In the genomic region with DNA sequence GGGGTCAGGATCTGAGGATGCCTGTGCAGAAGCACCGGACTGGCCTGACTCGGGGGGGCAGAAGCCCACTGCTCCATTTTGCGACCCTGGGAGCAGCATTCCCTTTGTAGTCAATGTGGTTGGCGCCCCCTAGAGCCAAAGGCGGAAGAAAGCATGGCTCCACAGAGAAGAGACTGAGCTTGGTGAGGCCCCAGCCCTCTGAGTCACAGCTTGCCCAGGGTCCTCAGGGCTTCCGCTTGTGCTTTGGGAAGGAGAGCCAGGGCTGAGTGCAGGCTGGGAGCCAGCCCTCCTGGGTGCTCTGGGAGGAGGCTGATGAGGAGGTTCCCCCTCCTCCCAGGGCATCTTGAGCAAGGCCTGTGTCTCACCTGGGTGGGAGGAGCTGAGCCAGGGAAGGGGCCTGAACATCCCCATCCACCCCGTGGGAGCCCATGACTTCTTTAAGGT, we compare ENCODE assay signal across 8 cellular contexts. TPM values are rescaled to one million over a fixed set of nuclear protein-coding genes. Genes with fewer than 3 reads are reported as not detected.
A peak's percentile ranks its signal among the peaks of the same experiment; 100 is the strongest.
DNase-seq lines count a peak whose midpoint lies in the region; ATAC-seq and TF ChIP-seq lines count a peak whose summit lies in the region.

No MANE protein-coding gene starts in this region.

- CTCF ChIA-PET in PC-9 (lab: Charles Lee) = interaction anchor here (0.6 to 1.8 kb wide), 14 partner anchors 10 to 595 kb away, joined by 3 to 13 read pairs (median 5); partner anchors contain the start of genes NFX1 and NOL6
- CTCF ChIA-PET in activated naive CD4-positive, alpha-beta T cell treated with anti-CD3 and anti-CD28 coated beads for 36 hours (lab: Charles Lee) = interaction anchor here (0.6 to 8.6 kb wide), 20 partner anchors 9 to 171 kb away, joined by 3 to 159 read pairs (median 6); partner anchors contain the start of genes ANKRD18B, AQP7 and NOL6

- DNase-seq in DMS53 treated with DMSO at 0.1 percent for 48 hours (lab: John Stamatoyannopoulos, UW; ENCODE audit: unreplicated experiment) (peak; percentile 68), HFFc6 (peak; percentile 78), PC-9 (peak; percentile 72 to 85), heart right ventricle (peak in 1 of 2 donors; percentile 34)
- peak; percentile 82 for DNase-seq in activated naive CD4-positive, alpha-beta T cell treated with anti-CD3 and anti-CD28 coated beads for 36 hours

- TF ChIP-seq CTCF in HFFc6 (IDR thresholded peaks at IDR 0.05) (peak; percentile 91), PC-9 (conservative IDR thresholded peaks at IDR 0.05) (peak; percentile 86), heart right ventricle (IDR thresholded peaks at IDR 0.05) (peak in 8 of 9 donors; percentile 14 to 76 (median 64))

- ATAC-seq in heart right ventricle (peak in 7 of 8 donors; percentile 12 to 66 (median 58)), GM18519 (IDR thresholded peaks at IDR 0.05; ENCODE audit: low FRiP score, unreplicated experiment) (no peak), GM19035 (IDR thresholded peaks at IDR 0.05; ENCODE audit: unreplicated experiment) (no peak)

- H3K27me3 Mint-ChIP-seq in HFFc6 (ENCODE audit: insufficient read depth) = peaks cover 3% of the 10 kb centered on the region
- H3K27me3 Mint-ChIP-seq in activated naive CD4-positive, alpha-beta T cell treated with anti-CD3 and anti-CD28 coated beads for 36 hours (ENCODE audit: low read depth) = no peaks in the 10 kb centered on the region

- peaks cover 25% of the 10 kb centered on the region for H3K4me1 ChIP-seq in PC-9 (replicated peaks; ENCODE audit: insufficient read depth)
- H3K4me1 ChIP-seq in heart right ventricle = peaks cover 0 to 10% (median 4%) of the 10 kb centered on the region in 9 donors

- H3K4me3 Mint-ChIP-seq in HFFc6 = peak overlapping the region; percentile 20; the same call in 1 of the 2 replicates
- no peak overlapping the region for H3K4me3 Mint-ChIP-seq in activated naive CD4-positive, alpha-beta T cell treated with anti-CD3 and anti-CD28 coated beads for 36 hours

- H3K4me2 ChIP-seq in PC-9 = peak overlapping the region; percentile 51

- 19 to 21% methylated on average over 7 of the region's 7 CpGs for WGBS in heart right ventricle, 2 donors

- H4K20me1 ChIP-seq in PC-9 (ENCODE audit: insufficient read depth) = no peaks in the 10 kb centered on the region

- intact Hi-C loops in PC-9 (cut with micrococcal nuclease; ENCODE audit: unreplicated experiment) = loop anchor here (5.0 kb wide), 1 partner anchor 36 kb away; no protein-coding TSS in a partner anchor
- intact Hi-C loops in activated naive CD4-positive, alpha-beta T cell treated with anti-CD3 and anti-CD28 coated beads for 36 hours (cut with micrococcal nuclease) = loop anchor here (1.0 to 10.0 kb wide), 4 partner anchors 38 to 898 kb away; partner anchors contain the start of genes NFX1, SMIM27 and TOPORS
- intact Hi-C loops in heart right ventricle (cut with DNase I) = loop anchor here in 1 of 10 donors (5.0 kb wide), 1 partner anchor 46 kb away; no protein-coding TSS in a partner anchor

- no peak overlapping the region for H2AFZ ChIP-seq in PC-9

- H3K27ac Mint-ChIP-seq in HFFc6 = peak overlapping the region; percentile 81
- H3K27ac Mint-ChIP-seq in activated naive CD4-positive, alpha-beta T cell treated with anti-CD3 and anti-CD28 coated beads for 36 hours = peak overlapping the region; percentile 83

- no peaks in the 10 kb centered on the region for H3K9me3 Mint-ChIP-seq in HFFc6
- H3K9me3 Mint-ChIP-seq in activated naive CD4-positive, alpha-beta T cell treated with anti-CD3 and anti-CD28 coated beads for 36 hours = no peaks in the 10 kb centered on the region

- BruUV-seq in PC-9 (replicated peaks; lab: Mats Ljungman, UMichigan) = no TSS peak

- no peaks in the 10 kb centered on the region for H3K9me2 ChIP-seq in PC-9 (ENCODE audit: insufficient read depth)

- no peaks in the 10 kb centered on the region for H3K36me3 Mint-ChIP-seq in HFFc6 (ENCODE audit: low read depth)
- peaks cover 1% of the 10 kb centered on the region for H3K36me3 Mint-ChIP-seq in activated naive CD4-positive, alpha-beta T cell treated with anti-CD3 and anti-CD28 coated beads for 36 hours (ENCODE audit: low read depth)

- H3K79me2 ChIP-seq in PC-9 (ENCODE audit: low read depth) = no peaks in the 10 kb centered on the region

- H3K9me3 ChIP-seq in PC-9 (ENCODE audit: insufficient read depth, low read depth) = no peaks in the 10 kb centered on the region
- H3K9me3 ChIP-seq in heart right ventricle = no peaks in the 10 kb centered on the region

- H3F3A ChIP-seq in PC-9 (ENCODE audit: insufficient read depth, low read depth) = no peaks in the 10 kb centered on the region

- POLR2A ChIA-PET in PC-9 (lab: Charles Lee; ENCODE audit: unreplicated experiment) = interaction anchor here (0.7 kb wide), 1 partner anchor 13 kb away, joined by 3 read pairs; no protein-coding TSS in a partner anchor

- peaks cover 18% of the 10 kb centered on the region for H3K4me1 Mint-ChIP-seq in HFFc6 (ENCODE audit: low read depth)
- peaks cover 72% of the 10 kb centered on the region for H3K4me1 Mint-ChIP-seq in activated naive CD4-positive, alpha-beta T cell treated with anti-CD3 and anti-CD28 coated beads for 36 hours (ENCODE audit: low read depth)

- H3K27ac ChIP-seq in PC-9 = peak overlapping the region; percentile 44
- H3K27ac ChIP-seq in heart right ventricle = no peak overlapping the region
- H3K27ac ChIP-seq in skin epidermis = peak overlapping the region in 15 of 21 experiments; percentile 6 to 75 (median 45)

- H3K27me3 ChIP-seq in PC-9 (ENCODE audit: insufficient read depth, low read depth) = no peaks in the 10 kb centered on the region
- H3K27me3 ChIP-seq in heart right ventricle = peaks cover 0 to 4% (median 0%) of the 10 kb centered on the region in 7 donors

- H3K36me3 ChIP-seq in PC-9 (ENCODE audit: low read depth) (no peaks in the 10 kb centered on the region), heart right ventricle (no peaks in the 10 kb centered on the region)

- H3K4me3 ChIP-seq in PC-9 = no peak overlapping the region
- no peak overlapping the region for H3K4me3 ChIP-seq in heart right ventricle
- H3K4me3 ChIP-seq in skin epidermis = no peak overlapping the region

RNA-seq across cellular contexts. Expression of gene AQP3, which starts 5.5 kb away (rescaled TPM):
- total RNA-seq in HFFc6 (2021; fragmentation: NEBNext Ultra II Directional; extraction: Animal tissue kit (Norgen Biotek cat#: 25700)) = under 1 TPM; 0.28 to 0.81 (median 0.53) TPM
- 9.9 and 15.3 TPM in 2 replicates for total RNA-seq in PC-9 (2021)
- 1 to 10 TPM; 7.2 to 8.1 TPM for total RNA-seq in activated naive CD4-positive, alpha-beta T cell treated with anti-CD3 and anti-CD28 coated beads for 36 hours
- total RNA-seq in heart right ventricle = 10 to 100 TPM in 5 of 10 donors, 1 to 10 TPM in 5; 1.9 to 37.2 (median 10.1) TPM
- polyA plus RNA-seq in heart right ventricle = 10 to 100 TPM in 1 of 2 donors, 1 to 10 TPM in 1; 9.2 to 14.4 TPM

RNA-seq across cellular contexts. Expression of gene NOL6, which starts 20.9 kb away (rescaled TPM):
- 10 to 100 TPM; 57.9 to 69.2 (median 62.2) TPM for total RNA-seq in HFFc6 (2021; fragmentation: NEBNext Ultra II Directional; extraction: Animal tissue kit (Norgen Biotek cat#: 25700))
- total RNA-seq in PC-9 (2021) (15.5 and 16.2 TPM in 2 replicates), heart right ventricle (10 to 100 TPM; 13.0 to 23.2 (median 14.1) TPM)
- 10 to 100 TPM; 38.2 to 38.6 TPM for total RNA-seq in activated naive CD4-positive, alpha-beta T cell treated with anti-CD3 and anti-CD28 coated beads for 36 hours
- 10 to 100 TPM; 20.9 to 21.6 TPM for polyA plus RNA-seq in heart right ventricle

RNA-seq across cellular contexts. Expression of gene AQP7, which starts 50.5 kb away (rescaled TPM):
- not detected for total RNA-seq in HFFc6 (2021; fragmentation: NEBNext Ultra II Directional; extraction: Animal tissue kit (Norgen Biotek cat#: 25700))
- 0.59 TPM in 1 of 2 replicates, not detected in the other for total RNA-seq in PC-9 (2021)
- total RNA-seq in activated naive CD4-positive, alpha-beta T cell treated with anti-CD3 and anti-CD28 coated beads for 36 hours = not detected
- 100 to 1,000 TPM in 9 of 10 donors, 10 to 100 TPM in 1; 80.2 to 250 (median 133) TPM for total RNA-seq in heart right ventricle
- polyA plus RNA-seq in heart right ventricle = 100 to 1,000 TPM in 1 of 2 donors, 10 to 100 TPM in 1; 28.2 to 255 TPM

Comparison
In these comparisons a context has a peak if more than half of its experiments do, and no peak if none do; other contexts are left out.
1. H3K27ac ChIP-seq: peak in PC-9 (single experiment) and skin epidermis (15 of 21); none in heart right ventricle (0 of 10).
2. ATAC-seq: peak in heart right ventricle (7 of 8); none in GM18519 (single experiment) and GM19035 (single experiment).
3. RNA of gene AQP7, which starts 50.5 kb away (total RNA-seq): 80.2 to 250 TPM in heart right ventricle; 0.59 TPM in PC-9, not detected in activated naive CD4-positive, alpha-beta T cell treated with anti-CD3 and anti-CD28 coated beads for 36 hours and not detected in HFFc6; every median in the first group is over 10 times any median in the second.
4. Peak in every context shown above with its lines, with median percentiles within 50 percentile points of each other: CTCF ChIP-seq.